In the genomic region with DNA sequence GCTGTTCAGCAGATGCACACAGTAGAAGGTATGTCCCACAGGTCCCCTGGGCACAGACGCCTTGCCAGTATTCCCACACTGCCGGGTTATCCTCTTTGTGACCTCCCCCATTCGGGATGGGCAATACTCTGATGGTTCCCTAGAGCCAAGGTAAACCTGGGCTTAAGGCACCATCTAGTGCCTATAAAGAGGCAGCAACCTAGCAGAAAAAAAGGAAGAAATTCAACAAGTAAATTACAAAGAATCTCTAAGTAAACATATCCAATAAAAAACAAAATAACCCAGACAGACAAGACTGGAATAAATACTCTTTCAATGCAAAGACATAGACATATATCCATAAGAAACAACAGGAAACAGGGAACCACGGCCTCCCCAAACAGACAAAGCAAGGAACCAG, we compare ENCODE assay signal across 1 cellular context.
TF ChIP-seq lines count a peak whose summit lies in the region.

No MANE protein-coding gene starts in this region.

TF ChIP-seq in WTC11, 78 proteins besides CTCF, POLR2A, EP300 and RAD21 (continued from another document):
- TF ChIP-seq, protein P1, sequence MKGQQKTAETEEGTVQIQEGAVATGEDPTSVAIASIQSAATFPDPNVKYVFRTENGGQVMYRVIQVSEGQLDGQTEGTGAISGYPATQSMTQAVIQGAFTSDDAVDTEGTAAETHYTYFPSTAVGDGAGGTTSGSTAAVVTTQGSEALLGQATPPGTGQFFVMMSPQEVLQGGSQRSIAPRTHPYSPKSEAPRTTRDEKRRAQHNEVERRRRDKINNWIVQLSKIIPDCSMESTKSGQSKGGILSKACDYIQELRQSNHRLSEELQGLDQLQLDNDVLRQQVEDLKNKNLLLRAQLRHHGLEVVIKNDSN (CRISPR knock-in tag; IDR thresholded peaks at IDR 0.05) = no peak
- no peak for TF ChIP-seq GRHL2 (CRISPR knock-in tag; IDR thresholded peaks at IDR 0.05; ENCODE audit: insufficient replicate concordance, severe bottlenecking)
- no peak for TF ChIP-seq FOXP1 (CRISPR knock-in tag; IDR thresholded peaks at IDR 0.05; ENCODE audit: borderline replicate concordance)
- TF ChIP-seq EMX1 (CRISPR knock-in tag; IDR thresholded peaks at IDR 0.05) = no peak
- TF ChIP-seq, protein P2, sequence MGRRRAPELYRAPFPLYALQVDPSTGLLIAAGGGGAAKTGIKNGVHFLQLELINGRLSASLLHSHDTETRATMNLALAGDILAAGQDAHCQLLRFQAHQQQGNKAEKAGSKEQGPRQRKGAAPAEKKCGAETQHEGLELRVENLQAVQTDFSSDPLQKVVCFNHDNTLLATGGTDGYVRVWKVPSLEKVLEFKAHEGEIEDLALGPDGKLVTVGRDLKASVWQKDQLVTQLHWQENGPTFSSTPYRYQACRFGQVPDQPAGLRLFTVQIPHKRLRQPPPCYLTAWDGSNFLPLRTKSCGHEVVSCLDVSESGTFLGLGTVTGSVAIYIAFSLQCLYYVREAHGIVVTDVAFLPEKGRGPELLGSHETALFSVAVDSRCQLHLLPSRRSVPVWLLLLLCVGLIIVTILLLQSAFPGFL (CRISPR knock-in tag; IDR thresholded peaks at IDR 0.05; ENCODE audit: borderline replicate concordance) = no peak
- TF ChIP-seq NR3C1 (CRISPR knock-in tag; conservative IDR thresholded peaks at IDR 0.05; ENCODE audit: low read depth) = no peak
- no peak for TF ChIP-seq ZBTB21 (CRISPR knock-in tag; IDR thresholded peaks at IDR 0.05; ENCODE audit: borderline replicate concordance)
- TF ChIP-seq RORB (CRISPR knock-in tag; IDR thresholded peaks at IDR 0.05) = no peak
TF ChIP-seq in WTC11: peak in this region for 0.
